ENCODE assay signal across 11 cellular contexts in the genomic region with DNA sequence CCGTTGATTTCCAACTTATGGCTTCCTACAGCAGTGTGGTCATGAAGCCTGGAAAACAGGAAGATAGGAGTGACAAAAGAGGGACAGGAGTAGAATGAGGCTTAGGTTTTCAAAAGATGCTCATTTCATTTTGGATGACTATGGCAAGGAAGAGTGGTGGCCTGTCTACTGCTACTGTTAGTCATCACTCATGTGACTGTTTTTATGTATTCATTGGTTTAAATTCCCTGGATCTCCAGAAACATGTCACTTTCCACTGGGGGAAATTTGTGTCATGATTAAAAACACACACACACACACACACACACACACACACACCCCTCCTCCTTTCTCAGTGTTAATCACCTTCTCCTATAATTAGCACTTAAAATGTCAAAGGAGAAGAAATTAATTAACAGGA. TPM values are rescaled to one million over a fixed set of nuclear protein-coding genes. Genes with fewer than 3 reads are reported as not detected.
A peak's percentile ranks its signal among the peaks of the same experiment; 100 is the strongest.
DNase-seq lines count a peak whose midpoint lies in the region; ATAC-seq and TF ChIP-seq lines count a peak whose summit lies in the region.
"Had no signal": no experiment of that assay in that cellular context is flagged by ENCODE, and none has a peak within 500 bp of the region (broad histone marks: within the 10 kb centered on the region; RNA-seq: fewer than 3 reads in every experiment).

No MANE protein-coding gene starts in this region.

- H3K36me3 ChIP-seq in OCI-LY3 (replicated peaks; ENCODE audit: low read depth, low read length) (no peaks in the 10 kb centered on the region), psoas muscle (ENCODE audit: insufficient read depth in 1 of 2, low read depth in 1 of 2) (peaks cover 0 to 14% of the 10 kb centered on the region in 2 donors)

- peak overlapping the region; percentile 52 for H3K9ac ChIP-seq in OCI-LY3 (ENCODE audit: low read length)

- intact Hi-C loops in psoas muscle (cut with DNase I) = loop anchor here (5.0 to 10.0 kb wide), 3 partner anchors 67 to 376 kb away; a partner anchor contains a TSS
- intact Hi-C loops in left colon (cut with DNase I, micrococcal nuclease) = no loop called here

- H3K9me3 Mint-ChIP-seq in T-helper 1 cell treated with Interleukin-12 subunit alpha and Interleukin-12 subunit beta and Interleukin-4 antibody, amounts not matched to agents 30 μg/mL and 1 μg/mL, for 36 hours = no peaks in the 10 kb centered on the region
- H3K9me3 Mint-ChIP-seq in endothelial cell (ENCODE audit: unreplicated experiment) = no peaks in the 10 kb centered on the region
- H3K9me3 Mint-ChIP-seq: type B pancreatic cell had no signal

- H3K27ac Mint-ChIP-seq in T-helper 1 cell treated with Interleukin-12 subunit alpha and Interleukin-12 subunit beta and Interleukin-4 antibody, amounts not matched to agents 30 μg/mL and 1 μg/mL, for 36 hours = peak overlapping the region; percentile 99
- H3K27ac Mint-ChIP-seq in endothelial cell (ENCODE audit: unreplicated experiment) = no peak overlapping the region

- H3K4me1 ChIP-seq in OCI-LY3 (ENCODE audit: low read length) (peaks cover 11% of the 10 kb centered on the region), psoas muscle (peaks cover 15% of the 10 kb centered on the region)

- no peaks in the 10 kb centered on the region for H3K27me3 Mint-ChIP-seq in T-helper 1 cell treated with Interleukin-12 subunit alpha and Interleukin-12 subunit beta and Interleukin-4 antibody, amounts not matched to agents 30 μg/mL and 1 μg/mL, for 36 hours (ENCODE audit: low read depth)
- peaks cover 7% of the 10 kb centered on the region for H3K27me3 Mint-ChIP-seq in endothelial cell (ENCODE audit: unreplicated experiment)

- no peaks in the 10 kb centered on the region for H3K9me3 ChIP-seq in OCI-LY3 (ENCODE audit: insufficient read depth, low read length)
- no peaks in the 10 kb centered on the region for H3K9me3 ChIP-seq in psoas muscle

- no peak overlapping the region for H3K27ac ChIP-seq in OCI-LY3 (ENCODE audit: low read length)
- peak overlapping the region; percentile 84 for H3K27ac ChIP-seq in psoas muscle

- H3K4me3 ChIP-seq in OCI-LY3 (ENCODE audit: low read length) (peak overlapping the region; percentile 86), psoas muscle (peak overlapping the region; percentile 64)

- H3K27me3 ChIP-seq in OCI-LY3 (ENCODE audit: low read depth, low read length) = no peaks in the 10 kb centered on the region
- H3K27me3 ChIP-seq in psoas muscle (ENCODE audit: insufficient read depth in 3 of 3, low read length in 2 of 3) = no peaks in the 10 kb centered on the region

- H3K4me2 ChIP-seq in OCI-LY3 (ENCODE audit: low read length) = peak overlapping the region; percentile 96

- no peaks in the 10 kb centered on the region for H4K20me1 ChIP-seq in OCI-LY3 (ENCODE audit: insufficient read depth, low read length)

- WGBS in psoas muscle, 3 donors = 67 to 77% (median 73%) methylated on average over 1 of the region's 1 CpG

- no peak overlapping the region for H2AFZ ChIP-seq in OCI-LY3 (ENCODE audit: low read depth, low read length)

- ATAC-seq in psoas muscle = no peak
- ATAC-seq in HG03025 (IDR thresholded peaks at IDR 0.05; ENCODE audit: low FRiP score, unreplicated experiment) = no peak
- no peak for ATAC-seq in left colon

- H3K4me1 Mint-ChIP-seq in T-helper 1 cell treated with Interleukin-12 subunit alpha and Interleukin-12 subunit beta and Interleukin-4 antibody, amounts not matched to agents 30 μg/mL and 1 μg/mL, for 36 hours (ENCODE audit: low read depth) = peaks cover 40% of the 10 kb centered on the region
- H3K4me1 Mint-ChIP-seq in endothelial cell (ENCODE audit: unreplicated experiment) = peaks cover 18% of the 10 kb centered on the region

- TF ChIP-seq CTCF in OCI-LY3 (IDR thresholded peaks at IDR 0.05; ENCODE audit: low read depth, low read length) (no peak), endothelial cell (IDR thresholded peaks at IDR 0.05; ENCODE audit: unreplicated experiment) (no peak), psoas muscle (IDR thresholded peaks at IDR 0.05) (no peak)

- DNase-seq in T-helper 1 cell (no peak), endothelial cell (ENCODE audit: low spot score) (no peak), psoas muscle (no peak), DMS 273 (lab: John Stamatoyannopoulos, UW; ENCODE audit: unreplicated experiment) (no peak), left colon (no peak)
- DNase-seq: SIG-M5 had no signal

- H3K36me3 Mint-ChIP-seq in T-helper 1 cell treated with Interleukin-12 subunit alpha and Interleukin-12 subunit beta and Interleukin-4 antibody, amounts not matched to agents 30 μg/mL and 1 μg/mL, for 36 hours (ENCODE audit: low read depth) = peaks cover 39% of the 10 kb centered on the region
- H3K36me3 Mint-ChIP-seq in endothelial cell (ENCODE audit: low read depth, unreplicated experiment) = peaks cover 5% of the 10 kb centered on the region
- H3K36me3 Mint-ChIP-seq: type B pancreatic cell had no signal

- peak overlapping the region; percentile 86 for H3K4me3 Mint-ChIP-seq in T-helper 1 cell treated with Interleukin-12 subunit alpha and Interleukin-12 subunit beta and Interleukin-4 antibody, amounts not matched to agents 30 μg/mL and 1 μg/mL, for 36 hours
- peak overlapping the region; percentile 91 for H3K4me3 Mint-ChIP-seq in endothelial cell (ENCODE audit: unreplicated experiment)

- H3K79me2 ChIP-seq in OCI-LY3 (ENCODE audit: low read length) = no peaks in the 10 kb centered on the region; the same call in 1 of the 2 replicates

RNA-seq across cellular contexts. Expression of a gene that starts 1.1 kb away (rescaled TPM):
- 30.7 TPM for total RNA-seq in endothelial cell (ENCODE audit: unreplicated experiment)
- 100 to 1,000 TPM in 1 of 4 donors, 10 to 100 TPM in 3; 46.9 to 103 (median 61.9) TPM for total RNA-seq in psoas muscle
- 10 to 100 TPM; 20.1 to 64.1 (median 22.7) TPM for polyA plus RNA-seq in psoas muscle
- 10 to 100 TPM; 21.5 to 36.3 TPM for total RNA-seq in left colon

RNA-seq across cellular contexts. Expression of a gene that starts 47.3 kb away (rescaled TPM):
- total RNA-seq in endothelial cell (ENCODE audit: unreplicated experiment) = 0.51 TPM
- total RNA-seq in psoas muscle = under 1 TPM; 0.21 to 0.74 (median 0.42) TPM
- under 1 TPM; 0.07 to 0.25 (median 0.21) TPM for polyA plus RNA-seq in psoas muscle
- total RNA-seq in left colon = under 1 TPM; 0.61 to 0.98 TPM

RNA-seq across cellular contexts. Expression of a gene that starts 59.6 kb away (rescaled TPM):
- not detected for total RNA-seq in endothelial cell (ENCODE audit: unreplicated experiment)
- total RNA-seq in psoas muscle = 1 to 10 TPM in 2 of 4 donors, under 1 TPM in 2; 0.78 to 1.8 (median 1.3) TPM
- 1 to 10 TPM in 2 of 3 donors, under 1 TPM in 1; 0.82 to 2.1 (median 1.1) TPM for polyA plus RNA-seq in psoas muscle
- total RNA-seq in left colon = 1 to 10 TPM in 1 of 2 donors, under 1 TPM in 1; 0.52 to 2.6 TPM
- total RNA-seq: epithelial cell of proximal tubule had no signal

Comparison
In these comparisons a context has a peak if more than half of its experiments do, and no peak if none do; other contexts are left out.
1. intact Hi-C loops: an anchor here in psoas muscle (5.0 to 10.0 kb wide); none called in left colon.